9 cellular contexts compared by ENCODE assay signal in genomic region chr19:36008336-36008978, GRCh38. TPM values are rescaled to one million over a fixed set of nuclear protein-coding genes. Genes with fewer than 3 reads are reported as not detected.
DNase-seq lines count a peak whose midpoint lies in the region; ATAC-seq and TF ChIP-seq lines count a peak whose summit lies in the region.
"Had no signal": no experiment of that assay in that cellular context is flagged by ENCODE, and none has a peak within 500 bp of the region (broad histone marks: within the 10 kb centered on the region; RNA-seq: fewer than 3 reads in every experiment).

SYNE4 (minus strand) TSS chr19:36008813; CDS start chr19:36008681, 132 bp downstream.

- H3K4me1 ChIP-seq in iPS-20b (ENCODE audit: insufficient read depth, low read length) (no peaks in the 10 kb centered on the region; the same call in 1 of the 2 replicates), stomach (peaks cover 15 to 37% (median 27%) of the 10 kb centered on the region in 4 donors)

- 21 to 39% (median 32%) methylated on average over 16 to 19 of the region's 19 CpGs for WGBS in stomach, 5 donors

- intact Hi-C loops in activated T-helper 1 cell treated with anti-CD3 and anti-CD28 coated beads, Interleukin-12 subunit alpha, Interleukin-12 subunit beta, Interleukin-2, Interleukin-4 antibody, amounts not matched to agents 30 ng/mL and 10 ng/mL and 1 ng/mL, durations not matched to agents 14 hours and 24 hours and 36 hours (cut with micrococcal nuclease) = no loop called here
- intact Hi-C loops in stomach (cut with DNase I; ENCODE audit: low total_unique reads) = no loop called here

- DNase-seq in T-helper 1 cell = no peak
- DNase-seq in activated T-helper 1 cell treated with anti-CD3 and anti-CD28 coated beads, Interleukin-12 subunit alpha, Interleukin-12 subunit beta, Interleukin-2, Interleukin-4 antibody, amounts not matched to agents 30 ng/mL and 10 ng/mL and 1 ng/mL, durations not matched to agents 14 hours and 24 hours and 36 hours (ENCODE audit: low spot score) = no peak
- peak; percentile 78 for DNase-seq in stomach
- no peak for DNase-seq in midbrain (lab: John Stamatoyannopoulos, UW)
- DNase-seq in SHP77 treated with DMSO at 0.1 percent for 48 hours (lab: John Stamatoyannopoulos, UW) = no peak

- no peak for TF ChIP-seq CTCF in stomach (IDR thresholded peaks at IDR 0.05)

- no peaks in the 10 kb centered on the region for H3K9me3 Mint-ChIP-seq in T-helper 1 cell treated with Interleukin-12 subunit alpha and Interleukin-12 subunit beta and Interleukin-4 antibody, amounts not matched to agents 30 μg/mL and 1 μg/mL, for 36 hours
- H3K9me3 Mint-ChIP-seq in activated T-helper 1 cell treated with anti-CD3 and anti-CD28 coated beads, Interleukin-12 subunit alpha, Interleukin-12 subunit beta, Interleukin-2, Interleukin-4 antibody, amounts not matched to agents 30 ng/mL and 10 ng/mL and 1 ng/mL, durations not matched to agents 14 hours and 24 hours and 36 hours = no peaks in the 10 kb centered on the region

- H3K27ac Mint-ChIP-seq in T-helper 1 cell treated with Interleukin-12 subunit alpha and Interleukin-12 subunit beta and Interleukin-4 antibody, amounts not matched to agents 30 μg/mL and 1 μg/mL, for 36 hours = peak within 1 kb of the TSS; percentile 41
- no peak within 1 kb of the TSS for H3K27ac Mint-ChIP-seq in activated T-helper 1 cell treated with anti-CD3 and anti-CD28 coated beads, Interleukin-12 subunit alpha, Interleukin-12 subunit beta, Interleukin-2, Interleukin-4 antibody, amounts not matched to agents 30 ng/mL and 10 ng/mL and 1 ng/mL, durations not matched to agents 14 hours and 24 hours and 36 hours

- H3K4me3 Mint-ChIP-seq in T-helper 1 cell treated with Interleukin-12 subunit alpha and Interleukin-12 subunit beta and Interleukin-4 antibody, amounts not matched to agents 30 μg/mL and 1 μg/mL, for 36 hours = peak within 1 kb of the TSS; percentile 73
- H3K4me3 Mint-ChIP-seq in activated T-helper 1 cell treated with anti-CD3 and anti-CD28 coated beads, Interleukin-12 subunit alpha, Interleukin-12 subunit beta, Interleukin-2, Interleukin-4 antibody, amounts not matched to agents 30 ng/mL and 10 ng/mL and 1 ng/mL, durations not matched to agents 14 hours and 24 hours and 36 hours = peak within 1 kb of the TSS; percentile 61

- H3K27ac ChIP-seq in iPS-20b (ENCODE audit: low read length) (peak within 1 kb of the TSS; percentile 10), stomach (peak within 1 kb of the TSS; percentile 47 to 84 (median 77))

- H3K9ac ChIP-seq in iPS-20b (ENCODE audit: low read depth, low read length) = peak within 1 kb of the TSS; percentile 83; the same call in 1 of the 2 replicates

- no peak for ATAC-seq in HG03095 (IDR thresholded peaks at IDR 0.05; ENCODE audit: unreplicated experiment)

- H3K4me1 Mint-ChIP-seq in T-helper 1 cell treated with Interleukin-12 subunit alpha and Interleukin-12 subunit beta and Interleukin-4 antibody, amounts not matched to agents 30 μg/mL and 1 μg/mL, for 36 hours (ENCODE audit: low read depth) = peaks cover 24% of the 10 kb centered on the region
- peaks cover 22% of the 10 kb centered on the region for H3K4me1 Mint-ChIP-seq in activated T-helper 1 cell treated with anti-CD3 and anti-CD28 coated beads, Interleukin-12 subunit alpha, Interleukin-12 subunit beta, Interleukin-2, Interleukin-4 antibody, amounts not matched to agents 30 ng/mL and 10 ng/mL and 1 ng/mL, durations not matched to agents 14 hours and 24 hours and 36 hours (ENCODE audit: low read depth)

- no peaks in the 10 kb centered on the region for H3K27me3 Mint-ChIP-seq in T-helper 1 cell treated with Interleukin-12 subunit alpha and Interleukin-12 subunit beta and Interleukin-4 antibody, amounts not matched to agents 30 μg/mL and 1 μg/mL, for 36 hours (ENCODE audit: low read depth)
- no peaks in the 10 kb centered on the region for H3K27me3 Mint-ChIP-seq in activated T-helper 1 cell treated with anti-CD3 and anti-CD28 coated beads, Interleukin-12 subunit alpha, Interleukin-12 subunit beta, Interleukin-2, Interleukin-4 antibody, amounts not matched to agents 30 ng/mL and 10 ng/mL and 1 ng/mL, durations not matched to agents 14 hours and 24 hours and 36 hours (ENCODE audit: insufficient read depth)

- H3K9me3 ChIP-seq in iPS-20b (ENCODE audit: insufficient read depth, low read depth, low read length) (no peaks in the 10 kb centered on the region), stomach (no peaks in the 10 kb centered on the region)

- H3K27me3 ChIP-seq in iPS-20b (ENCODE audit: insufficient read depth, low read length) (no peaks in the 10 kb centered on the region), stomach (no peaks in the 10 kb centered on the region)

- peaks cover 12% of the 10 kb centered on the region for H3K36me3 Mint-ChIP-seq in T-helper 1 cell treated with Interleukin-12 subunit alpha and Interleukin-12 subunit beta and Interleukin-4 antibody, amounts not matched to agents 30 μg/mL and 1 μg/mL, for 36 hours (ENCODE audit: low read depth)
- peaks cover 6% of the 10 kb centered on the region for H3K36me3 Mint-ChIP-seq in activated T-helper 1 cell treated with anti-CD3 and anti-CD28 coated beads, Interleukin-12 subunit alpha, Interleukin-12 subunit beta, Interleukin-2, Interleukin-4 antibody, amounts not matched to agents 30 ng/mL and 10 ng/mL and 1 ng/mL, durations not matched to agents 14 hours and 24 hours and 36 hours (ENCODE audit: low read depth)

- H3K4me3 ChIP-seq in iPS-20b (ENCODE audit: low read length) (peak within 1 kb of the TSS; percentile 77), stomach (peak within 1 kb of the TSS; percentile 38 to 48 (median 46))

- H3K36me3 ChIP-seq in iPS-20b (ENCODE audit: insufficient read depth, low read depth, low read length) (peaks cover 6% of the 10 kb centered on the region; the same call in 1 of the 2 replicates), stomach (peaks cover 0 to 10% (median 8%) of the 10 kb centered on the region in 4 donors)

- no peak for TF ChIP-seq EP300 in stomach (IDR thresholded peaks at IDR 0.05)

- TF ChIP-seq POLR2A in stomach (IDR thresholded peaks at IDR 0.05) = no peak

RNA-seq across cellular contexts. Expression of gene SYNE4, which starts in this region (rescaled TPM):
- 1.7 and 1.8 TPM in 2 replicates for total RNA-seq in activated T-helper 1 cell treated with anti-CD3 and anti-CD28 coated beads, Interleukin-12 subunit alpha, Interleukin-12 subunit beta, Interleukin-2, Interleukin-4 antibody, amounts not matched to agents 30 ng/mL and 10 ng/mL and 1 ng/mL, durations not matched to agents 14 hours and 24 hours and 36 hours
- 10 to 100 TPM in 1 of 5 donors, 1 to 10 TPM in 3, not detected in 1; 1.3 to 11.2 (median 5.4) TPM for total RNA-seq in stomach
- 1 to 10 TPM; 3.5 to 5.8 (median 4.6) TPM for polyA plus RNA-seq in stomach
- total RNA-seq: Daoy had no signal
